23 cellular contexts compared by ENCODE assay signal in genomic region chr10:22368976-22369375, GRCh38. TPM values are rescaled to one million over a fixed set of nuclear protein-coding genes. Genes with fewer than 3 reads are reported as not detected.
"Had no signal": no experiment of that assay in that cellular context is flagged by ENCODE, and none has a peak within 500 bp of the region (broad histone marks: within the 10 kb centered on the region; RNA-seq: fewer than 3 reads in every experiment).

No MANE protein-coding gene starts in this region.

- H3K9me3 Mint-ChIP-seq: endodermal cell, nephron had no signal

- H3K27ac ChIP-seq: hepatocyte, pancreas, stomach, thoracic aorta had no signal

- H3K27me3 Mint-ChIP-seq: progenitor cell of endocrine pancreas had no signal

- H3K4me1 ChIP-seq: stomach had no signal

- H3K27ac Mint-ChIP-seq: endodermal cell, nephron, progenitor cell of endocrine pancreas had no signal

- H3K9me3 ChIP-seq: pancreas, stomach, thoracic aorta had no signal

- H3K36me3 ChIP-seq: pancreas, stomach, thoracic aorta had no signal

- H3K4me3 Mint-ChIP-seq: endodermal cell, nephron had no signal

- H3K4me3 ChIP-seq: hepatocyte, lung, pancreas, stomach, thoracic aorta had no signal

- FAIRE-seq: kidney, pancreas, small intestine had no signal

- H3K4me1 Mint-ChIP-seq: endodermal cell had no signal

- DNase-seq: effector CD4-positive, alpha-beta T cell; endodermal cell; foreskin melanocyte; head of caudate nucleus; kidney; left colon; left ventricle myocardium superior; midbrain; occipital lobe; pancreas; right cardiac atrium; small intestine; stimulated activated CD4-positive, alpha-beta T cell treated with anti-CD3 and anti-CD28 coated beads, Interleukin-12 subunit alpha, Interleukin-12 subunit beta, amount 100 ng/mL, for 4 hours; stimulated activated naive CD4-positive, alpha-beta T cell; stomach; substantia nigra had no signal

- ATAC-seq: left colon, left ventricle myocardium superior, right cardiac atrium had no signal

- H3K27me3 ChIP-seq: hepatocyte, stomach had no signal

RNA-seq across cellular contexts. Expression of gene SPAG6, which starts 23.7 kb away (rescaled TPM):
- total RNA-seq: dermis microvascular lymphatic vessel endothelial cell, left colon, left ventricle myocardium superior, stomach, thoracic aorta had no signal
- polyA plus RNA-seq: esophagus, hepatocyte, stomach had no signal
